ENCODE assay signal across 1 cellular context in the genomic region with DNA sequence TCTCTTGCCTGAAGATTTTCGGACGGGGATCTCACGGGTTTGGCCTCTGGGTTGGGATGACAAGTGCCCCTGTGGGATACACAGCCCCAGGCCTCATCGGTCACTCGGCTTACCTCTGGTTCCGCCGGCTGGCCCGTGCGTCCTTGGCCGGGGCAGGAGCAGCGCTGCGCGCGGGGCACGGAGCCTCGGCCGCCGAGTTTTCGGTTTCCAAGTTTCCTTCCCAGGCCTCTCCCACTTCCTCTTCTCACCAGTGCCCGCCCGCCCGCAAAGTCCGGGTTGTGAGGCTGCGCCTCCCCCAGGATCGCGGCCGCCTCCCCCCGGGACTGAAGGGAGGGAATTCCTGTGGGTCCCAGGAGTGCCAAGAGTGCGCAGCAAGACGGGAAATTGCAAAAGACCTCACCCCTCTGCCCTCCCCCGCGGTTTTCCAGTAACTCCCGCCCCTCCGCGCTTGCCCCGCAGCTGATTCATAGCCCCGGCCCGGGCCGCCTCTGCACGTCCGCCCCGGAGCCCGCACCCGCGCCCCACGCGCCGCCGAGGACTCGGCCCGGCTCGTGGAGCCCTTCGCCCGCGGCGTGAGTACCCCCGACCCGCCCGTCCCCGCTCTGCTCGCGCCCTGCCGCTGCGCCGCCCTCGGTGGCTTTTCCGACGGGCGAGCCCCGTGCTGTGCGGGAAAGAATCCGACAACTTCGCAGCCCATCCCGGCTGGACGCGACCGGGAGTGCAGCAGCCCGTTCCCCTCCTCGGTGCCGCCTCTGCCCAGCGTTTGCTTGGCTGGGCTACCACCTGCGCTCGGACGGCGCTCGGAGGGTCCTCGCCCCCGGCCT.
TF ChIP-seq lines count a peak whose summit lies in the region.

A gene (plus strand): TSS at position 458 of the 824 bp plus-strand sequence. CDS start 23,033 bp downstream, outside the sequence.

TF ChIP-seq in HepG2, 621 proteins besides CTCF, POLR2A, EP300 and RAD21 (continued from another document and continues in another):
- TF ChIP-seq, protein P1, sequence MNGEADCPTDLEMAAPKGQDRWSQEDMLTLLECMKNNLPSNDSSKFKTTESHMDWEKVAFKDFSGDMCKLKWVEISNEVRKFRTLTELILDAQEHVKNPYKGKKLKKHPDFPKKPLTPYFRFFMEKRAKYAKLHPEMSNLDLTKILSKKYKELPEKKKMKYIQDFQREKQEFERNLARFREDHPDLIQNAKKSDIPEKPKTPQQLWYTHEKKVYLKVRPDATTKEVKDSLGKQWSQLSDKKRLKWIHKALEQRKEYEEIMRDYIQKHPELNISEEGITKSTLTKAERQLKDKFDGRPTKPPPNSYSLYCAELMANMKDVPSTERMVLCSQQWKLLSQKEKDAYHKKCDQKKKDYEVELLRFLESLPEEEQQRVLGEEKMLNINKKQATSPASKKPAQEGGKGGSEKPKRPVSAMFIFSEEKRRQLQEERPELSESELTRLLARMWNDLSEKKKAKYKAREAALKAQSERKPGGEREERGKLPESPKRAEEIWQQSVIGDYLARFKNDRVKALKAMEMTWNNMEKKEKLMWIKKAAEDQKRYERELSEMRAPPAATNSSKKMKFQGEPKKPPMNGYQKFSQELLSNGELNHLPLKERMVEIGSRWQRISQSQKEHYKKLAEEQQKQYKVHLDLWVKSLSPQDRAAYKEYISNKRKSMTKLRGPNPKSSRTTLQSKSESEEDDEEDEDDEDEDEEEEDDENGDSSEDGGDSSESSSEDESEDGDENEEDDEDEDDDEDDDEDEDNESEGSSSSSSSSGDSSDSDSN (CRISPR knock-in tag; IDR thresholded peaks at IDR 0.05): peak; percentile 82
- TF ChIP-seq ZNF143 (CRISPR knock-in tag; IDR thresholded peaks at IDR 0.05): no peak; the same call in 1 of the 2 replicates
- no peak for TF ChIP-seq SYNCRIP (IDR thresholded peaks at IDR 0.05; ENCODE audit: insufficient read depth, low read depth, low read length)
- TF ChIP-seq SMC3 (IDR thresholded peaks at IDR 0.05; ENCODE audit: low read length): no peak
- TF ChIP-seq, protein P2, sequence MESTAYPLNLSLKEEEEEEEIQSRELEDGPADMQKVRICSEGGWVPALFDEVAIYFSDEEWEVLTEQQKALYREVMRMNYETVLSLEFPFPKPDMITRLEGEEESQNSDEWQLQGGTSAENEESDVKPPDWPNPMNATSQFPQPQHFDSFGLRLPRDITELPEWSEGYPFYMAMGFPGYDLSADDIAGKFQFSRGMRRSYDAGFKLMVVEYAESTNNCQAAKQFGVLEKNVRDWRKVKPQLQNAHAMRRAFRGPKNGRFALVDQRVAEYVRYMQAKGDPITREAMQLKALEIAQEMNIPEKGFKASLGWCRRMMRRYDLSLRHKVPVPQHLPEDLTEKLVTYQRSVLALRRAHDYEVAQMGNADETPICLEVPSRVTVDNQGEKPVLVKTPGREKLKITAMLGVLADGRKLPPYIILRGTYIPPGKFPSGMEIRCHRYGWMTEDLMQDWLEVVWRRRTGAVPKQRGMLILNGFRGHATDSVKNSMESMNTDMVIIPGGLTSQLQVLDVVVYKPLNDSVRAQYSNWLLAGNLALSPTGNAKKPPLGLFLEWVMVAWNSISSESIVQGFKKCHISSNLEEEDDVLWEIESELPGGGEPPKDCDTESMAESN (CRISPR knock-in tag; conservative IDR thresholded peaks at IDR 0.05): peak; percentile 78
- TF ChIP-seq, protein P3, sequence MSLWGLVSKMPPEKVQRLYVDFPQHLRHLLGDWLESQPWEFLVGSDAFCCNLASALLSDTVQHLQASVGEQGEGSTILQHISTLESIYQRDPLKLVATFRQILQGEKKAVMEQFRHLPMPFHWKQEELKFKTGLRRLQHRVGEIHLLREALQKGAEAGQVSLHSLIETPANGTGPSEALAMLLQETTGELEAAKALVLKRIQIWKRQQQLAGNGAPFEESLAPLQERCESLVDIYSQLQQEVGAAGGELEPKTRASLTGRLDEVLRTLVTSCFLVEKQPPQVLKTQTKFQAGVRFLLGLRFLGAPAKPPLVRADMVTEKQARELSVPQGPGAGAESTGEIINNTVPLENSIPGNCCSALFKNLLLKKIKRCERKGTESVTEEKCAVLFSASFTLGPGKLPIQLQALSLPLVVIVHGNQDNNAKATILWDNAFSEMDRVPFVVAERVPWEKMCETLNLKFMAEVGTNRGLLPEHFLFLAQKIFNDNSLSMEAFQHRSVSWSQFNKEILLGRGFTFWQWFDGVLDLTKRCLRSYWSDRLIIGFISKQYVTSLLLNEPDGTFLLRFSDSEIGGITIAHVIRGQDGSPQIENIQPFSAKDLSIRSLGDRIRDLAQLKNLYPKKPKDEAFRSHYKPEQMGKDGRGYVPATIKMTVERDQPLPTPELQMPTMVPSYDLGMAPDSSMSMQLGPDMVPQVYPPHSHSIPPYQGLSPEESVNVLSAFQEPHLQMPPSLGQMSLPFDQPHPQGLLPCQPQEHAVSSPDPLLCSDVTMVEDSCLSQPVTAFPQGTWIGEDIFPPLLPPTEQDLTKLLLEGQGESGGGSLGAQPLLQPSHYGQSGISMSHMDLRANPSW (CRISPR knock-in tag; IDR thresholded peaks at IDR 0.05; ENCODE audit: borderline replicate concordance): no peak
- no peak for TF ChIP-seq ATAD3A (CRISPR knock-in tag; IDR thresholded peaks at IDR 0.05)
- TF ChIP-seq, protein P4, sequence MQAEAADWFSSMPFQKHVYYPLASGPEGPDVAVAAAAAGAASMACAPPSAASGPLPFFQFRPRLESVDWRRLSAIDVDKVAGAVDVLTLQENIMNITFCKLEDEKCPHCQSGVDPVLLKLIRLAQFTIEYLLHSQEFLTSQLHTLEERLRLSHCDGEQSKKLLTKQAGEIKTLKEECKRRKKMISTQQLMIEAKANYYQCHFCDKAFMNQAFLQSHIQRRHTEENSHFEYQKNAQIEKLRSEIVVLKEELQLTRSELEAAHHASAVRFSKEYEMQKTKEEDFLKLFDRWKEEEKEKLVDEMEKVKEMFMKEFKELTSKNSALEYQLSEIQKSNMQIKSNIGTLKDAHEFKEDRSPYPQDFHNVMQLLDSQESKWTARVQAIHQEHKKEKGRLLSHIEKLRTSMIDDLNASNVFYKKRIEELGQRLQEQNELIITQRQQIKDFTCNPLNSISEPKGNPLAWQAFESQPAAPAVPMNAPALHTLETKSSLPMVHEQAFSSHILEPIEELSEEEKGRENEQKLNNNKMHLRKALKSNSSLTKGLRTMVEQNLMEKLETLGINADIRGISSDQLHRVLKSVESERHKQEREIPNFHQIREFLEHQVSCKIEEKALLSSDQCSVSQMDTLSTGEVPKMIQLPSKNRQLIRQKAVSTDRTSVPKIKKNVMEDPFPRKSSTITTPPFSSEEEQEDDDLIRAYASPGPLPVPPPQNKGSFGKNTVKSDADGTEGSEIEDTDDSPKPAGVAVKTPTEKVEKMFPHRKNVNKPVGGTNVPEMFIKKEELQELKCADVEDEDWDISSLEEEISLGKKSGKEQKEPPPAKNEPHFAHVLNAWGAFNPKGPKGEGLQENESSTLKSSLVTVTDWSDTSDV (CRISPR knock-in tag; IDR thresholded peaks at IDR 0.05): 0 out of 2 replicates have a peak, but pooled peaks have one; percentile 16
- TF ChIP-seq, protein P5, sequence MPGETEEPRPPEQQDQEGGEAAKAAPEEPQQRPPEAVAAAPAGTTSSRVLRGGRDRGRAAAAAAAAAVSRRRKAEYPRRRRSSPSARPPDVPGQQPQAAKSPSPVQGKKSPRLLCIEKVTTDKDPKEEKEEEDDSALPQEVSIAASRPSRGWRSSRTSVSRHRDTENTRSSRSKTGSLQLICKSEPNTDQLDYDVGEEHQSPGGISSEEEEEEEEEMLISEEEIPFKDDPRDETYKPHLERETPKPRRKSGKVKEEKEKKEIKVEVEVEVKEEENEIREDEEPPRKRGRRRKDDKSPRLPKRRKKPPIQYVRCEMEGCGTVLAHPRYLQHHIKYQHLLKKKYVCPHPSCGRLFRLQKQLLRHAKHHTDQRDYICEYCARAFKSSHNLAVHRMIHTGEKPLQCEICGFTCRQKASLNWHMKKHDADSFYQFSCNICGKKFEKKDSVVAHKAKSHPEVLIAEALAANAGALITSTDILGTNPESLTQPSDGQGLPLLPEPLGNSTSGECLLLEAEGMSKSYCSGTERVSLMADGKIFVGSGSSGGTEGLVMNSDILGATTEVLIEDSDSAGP (CRISPR knock-in tag; IDR thresholded peaks at IDR 0.05; ENCODE audit: borderline replicate concordance): peak; percentile 19; the same call in 1 of the 2 replicates
- TF ChIP-seq REL (CRISPR knock-in tag; conservative IDR thresholded peaks at IDR 0.05): peak; percentile 53; the same call in 1 of the 2 replicates
- peak; percentile 42; the same call in 1 of the 2 replicates for TF ChIP-seq ZNF263 (CRISPR knock-in tag; IDR thresholded peaks at IDR 0.05)
- TF ChIP-seq HES4 (CRISPR knock-in tag; IDR thresholded peaks at IDR 0.05; ENCODE audit: borderline replicate concordance): no peak
- TF ChIP-seq POGZ (CRISPR knock-in tag; IDR thresholded peaks at IDR 0.05): peak; percentile 53; the same call in 1 of the 2 replicates
- TF ChIP-seq, protein P6, sequence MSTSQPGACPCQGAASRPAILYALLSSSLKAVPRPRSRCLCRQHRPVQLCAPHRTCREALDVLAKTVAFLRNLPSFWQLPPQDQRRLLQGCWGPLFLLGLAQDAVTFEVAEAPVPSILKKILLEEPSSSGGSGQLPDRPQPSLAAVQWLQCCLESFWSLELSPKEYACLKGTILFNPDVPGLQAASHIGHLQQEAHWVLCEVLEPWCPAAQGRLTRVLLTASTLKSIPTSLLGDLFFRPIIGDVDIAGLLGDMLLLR (CRISPR knock-in tag; IDR thresholded peaks at IDR 0.05): 0 out of 2 replicates have a peak, but pooled peaks have one; percentile 34
- TF ChIP-seq ZFP90 (CRISPR knock-in tag; IDR thresholded peaks at IDR 0.05; ENCODE audit: borderline replicate concordance): peak; percentile 96; the same call in 1 of the 2 replicates
- peak; percentile 51; the same call in 1 of the 2 replicates for TF ChIP-seq JUNB (CRISPR knock-in tag; IDR thresholded peaks at IDR 0.05; ENCODE audit: borderline replicate concordance)
- TF ChIP-seq SNAPC2 (CRISPR knock-in tag; IDR thresholded peaks at IDR 0.05): peak; percentile 25; the same call in 1 of the 2 replicates
- TF ChIP-seq KDM5B (CRISPR knock-in tag; IDR thresholded peaks at IDR 0.05; ENCODE audit: borderline replicate concordance): peak; percentile 74; the same call in 1 of the 2 replicates
- TF ChIP-seq KLF12 (CRISPR knock-in tag; IDR thresholded peaks at IDR 0.05; ENCODE audit: borderline replicate concordance): no peak
- TF ChIP-seq ZNF331 (CRISPR knock-in tag; IDR thresholded peaks at IDR 0.05): peak; percentile 81
- no peak for TF ChIP-seq ZNF652 (CRISPR knock-in tag; IDR thresholded peaks at IDR 0.05; ENCODE audit: borderline replicate concordance, low read depth)
- TF ChIP-seq, protein P7, sequence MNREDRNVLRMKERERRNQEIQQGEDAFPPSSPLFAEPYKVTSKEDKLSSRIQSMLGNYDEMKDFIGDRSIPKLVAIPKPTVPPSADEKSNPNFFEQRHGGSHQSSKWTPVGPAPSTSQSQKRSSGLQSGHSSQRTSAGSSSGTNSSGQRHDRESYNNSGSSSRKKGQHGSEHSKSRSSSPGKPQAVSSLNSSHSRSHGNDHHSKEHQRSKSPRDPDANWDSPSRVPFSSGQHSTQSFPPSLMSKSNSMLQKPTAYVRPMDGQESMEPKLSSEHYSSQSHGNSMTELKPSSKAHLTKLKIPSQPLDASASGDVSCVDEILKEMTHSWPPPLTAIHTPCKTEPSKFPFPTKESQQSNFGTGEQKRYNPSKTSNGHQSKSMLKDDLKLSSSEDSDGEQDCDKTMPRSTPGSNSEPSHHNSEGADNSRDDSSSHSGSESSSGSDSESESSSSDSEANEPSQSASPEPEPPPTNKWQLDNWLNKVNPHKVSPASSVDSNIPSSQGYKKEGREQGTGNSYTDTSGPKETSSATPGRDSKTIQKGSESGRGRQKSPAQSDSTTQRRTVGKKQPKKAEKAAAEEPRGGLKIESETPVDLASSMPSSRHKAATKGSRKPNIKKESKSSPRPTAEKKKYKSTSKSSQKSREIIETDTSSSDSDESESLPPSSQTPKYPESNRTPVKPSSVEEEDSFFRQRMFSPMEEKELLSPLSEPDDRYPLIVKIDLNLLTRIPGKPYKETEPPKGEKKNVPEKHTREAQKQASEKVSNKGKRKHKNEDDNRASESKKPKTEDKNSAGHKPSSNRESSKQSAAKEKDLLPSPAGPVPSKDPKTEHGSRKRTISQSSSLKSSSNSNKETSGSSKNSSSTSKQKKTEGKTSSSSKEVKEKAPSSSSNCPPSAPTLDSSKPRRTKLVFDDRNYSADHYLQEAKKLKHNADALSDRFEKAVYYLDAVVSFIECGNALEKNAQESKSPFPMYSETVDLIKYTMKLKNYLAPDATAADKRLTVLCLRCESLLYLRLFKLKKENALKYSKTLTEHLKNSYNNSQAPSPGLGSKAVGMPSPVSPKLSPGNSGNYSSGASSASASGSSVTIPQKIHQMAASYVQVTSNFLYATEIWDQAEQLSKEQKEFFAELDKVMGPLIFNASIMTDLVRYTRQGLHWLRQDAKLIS (CRISPR knock-in tag; IDR thresholded peaks at IDR 0.05): no peak
- TF ChIP-seq MIXL1 (CRISPR knock-in tag; IDR thresholded peaks at IDR 0.05): no peak
- TF ChIP-seq, protein P8, sequence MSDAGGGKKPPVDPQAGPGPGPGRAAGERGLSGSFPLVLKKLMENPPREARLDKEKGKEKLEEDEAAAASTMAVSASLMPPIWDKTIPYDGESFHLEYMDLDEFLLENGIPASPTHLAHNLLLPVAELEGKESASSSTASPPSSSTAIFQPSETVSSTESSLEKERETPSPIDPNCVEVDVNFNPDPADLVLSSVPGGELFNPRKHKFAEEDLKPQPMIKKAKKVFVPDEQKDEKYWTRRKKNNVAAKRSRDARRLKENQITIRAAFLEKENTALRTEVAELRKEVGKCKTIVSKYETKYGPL (CRISPR knock-in tag; IDR thresholded peaks at IDR 0.05): no peak
- no peak for TF ChIP-seq ZBTB7B (CRISPR knock-in tag; IDR thresholded peaks at IDR 0.05)
- no peak for TF ChIP-seq ZFP36 (IDR thresholded peaks at IDR 0.05; ENCODE audit: borderline replicate concordance, low read depth, low read length, partially characterized antibody)
- no peak for TF ChIP-seq PAWR (CRISPR knock-in tag; IDR thresholded peaks at IDR 0.05; ENCODE audit: borderline replicate concordance)
- peak; percentile 64; the same call in 1 of the 2 replicates for TF ChIP-seq HDAC1 (CRISPR knock-in tag; IDR thresholded peaks at IDR 0.05)
- no peak for TF ChIP-seq PHF5A (CRISPR knock-in tag; IDR thresholded peaks at IDR 0.05; ENCODE audit: low read depth, unreplicated experiment)
- TF ChIP-seq, protein P9, sequence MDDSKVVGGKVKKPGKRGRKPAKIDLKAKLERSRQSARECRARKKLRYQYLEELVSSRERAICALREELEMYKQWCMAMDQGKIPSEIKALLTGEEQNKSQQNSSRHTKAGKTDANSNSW (CRISPR knock-in tag; IDR thresholded peaks at IDR 0.05; ENCODE audit: borderline replicate concordance): no peak
- no peak for TF ChIP-seq ZBTB21 (CRISPR knock-in tag; IDR thresholded peaks at IDR 0.05)
- TF ChIP-seq ZNF205 (CRISPR knock-in tag; IDR thresholded peaks at IDR 0.05): no peak; the same call in 1 of the 2 replicates
- TF ChIP-seq MTF2 (CRISPR knock-in tag; IDR thresholded peaks at IDR 0.05; ENCODE audit: borderline replicate concordance): no peak
- no peak; the same call in 1 of the 2 replicates for TF ChIP-seq JDP2 (CRISPR knock-in tag; IDR thresholded peaks at IDR 0.05; ENCODE audit: borderline replicate concordance)
- TF ChIP-seq PHF8 (CRISPR knock-in tag; IDR thresholded peaks at IDR 0.05): peak; percentile 74
- TF ChIP-seq ZNF598 (CRISPR knock-in tag; IDR thresholded peaks at IDR 0.05; ENCODE audit: borderline replicate concordance): no peak
